1 cellular context compared by ENCODE assay signal in the genomic region with DNA sequence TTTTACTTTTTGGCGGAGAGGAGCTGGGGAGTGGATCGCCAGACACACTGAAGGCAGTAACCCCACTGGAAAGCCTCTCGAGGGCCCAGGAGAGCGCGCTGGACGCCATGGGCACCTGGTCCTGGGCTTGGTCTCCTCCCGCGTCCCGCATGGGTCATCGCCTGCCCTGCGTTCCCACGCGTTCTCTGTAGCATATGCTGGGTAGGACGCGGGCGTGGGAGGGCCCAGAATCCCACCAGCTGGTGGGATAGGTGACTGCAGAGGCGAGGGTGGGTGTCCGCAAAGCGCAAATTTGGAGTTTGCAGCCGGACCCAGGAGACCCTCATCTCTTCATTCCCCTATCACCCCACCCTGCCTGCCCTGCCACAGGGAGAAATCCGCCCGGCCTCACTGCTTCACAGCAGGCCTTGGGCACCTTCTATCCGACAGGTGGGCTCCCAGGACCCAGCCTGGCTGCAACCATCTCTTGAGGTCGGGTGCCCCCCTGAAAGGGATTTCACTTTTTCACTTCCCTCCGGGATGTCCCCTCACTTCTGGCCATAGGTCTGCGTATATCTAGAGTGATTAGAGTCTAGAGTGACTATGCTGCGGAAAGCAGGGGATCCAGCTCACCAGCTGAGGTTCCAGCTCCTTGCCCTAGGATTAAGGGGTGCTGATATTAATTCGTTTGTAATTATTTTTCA.
TF ChIP-seq lines count a peak whose summit lies in the region.

No MANE protein-coding gene starts in this region.

TF ChIP-seq in neural cell, 6 proteins besides CTCF, POLR2A, EP300 and RAD21 (continued from another document):
- TF ChIP-seq, protein P1, sequence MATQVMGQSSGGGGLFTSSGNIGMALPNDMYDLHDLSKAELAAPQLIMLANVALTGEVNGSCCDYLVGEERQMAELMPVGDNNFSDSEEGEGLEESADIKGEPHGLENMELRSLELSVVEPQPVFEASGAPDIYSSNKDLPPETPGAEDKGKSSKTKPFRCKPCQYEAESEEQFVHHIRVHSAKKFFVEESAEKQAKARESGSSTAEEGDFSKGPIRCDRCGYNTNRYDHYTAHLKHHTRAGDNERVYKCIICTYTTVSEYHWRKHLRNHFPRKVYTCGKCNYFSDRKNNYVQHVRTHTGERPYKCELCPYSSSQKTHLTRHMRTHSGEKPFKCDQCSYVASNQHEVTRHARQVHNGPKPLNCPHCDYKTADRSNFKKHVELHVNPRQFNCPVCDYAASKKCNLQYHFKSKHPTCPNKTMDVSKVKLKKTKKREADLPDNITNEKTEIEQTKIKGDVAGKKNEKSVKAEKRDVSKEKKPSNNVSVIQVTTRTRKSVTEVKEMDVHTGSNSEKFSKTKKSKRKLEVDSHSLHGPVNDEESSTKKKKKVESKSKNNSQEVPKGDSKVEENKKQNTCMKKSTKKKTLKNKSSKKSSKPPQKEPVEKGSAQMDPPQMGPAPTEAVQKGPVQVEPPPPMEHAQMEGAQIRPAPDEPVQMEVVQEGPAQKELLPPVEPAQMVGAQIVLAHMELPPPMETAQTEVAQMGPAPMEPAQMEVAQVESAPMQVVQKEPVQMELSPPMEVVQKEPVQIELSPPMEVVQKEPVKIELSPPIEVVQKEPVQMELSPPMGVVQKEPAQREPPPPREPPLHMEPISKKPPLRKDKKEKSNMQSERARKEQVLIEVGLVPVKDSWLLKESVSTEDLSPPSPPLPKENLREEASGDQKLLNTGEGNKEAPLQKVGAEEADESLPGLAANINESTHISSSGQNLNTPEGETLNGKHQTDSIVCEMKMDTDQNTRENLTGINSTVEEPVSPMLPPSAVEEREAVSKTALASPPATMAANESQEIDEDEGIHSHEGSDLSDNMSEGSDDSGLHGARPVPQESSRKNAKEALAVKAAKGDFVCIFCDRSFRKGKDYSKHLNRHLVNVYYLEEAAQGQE (IDR thresholded peaks at IDR 0.05; ENCODE audit: borderline replicate concordance): no peak
- no peak for TF ChIP-seq TAF1 (IDR thresholded peaks at IDR 0.05; ENCODE audit: low read depth)
- TF ChIP-seq SMC3 (conservative IDR thresholded peaks at IDR 0.05; ENCODE audit: poor library complexity): no peak
- no peak for TF ChIP-seq EZH2 (IDR thresholded peaks at IDR 0.05; ENCODE audit: borderline replicate concordance, insufficient read depth, low read length, poor library complexity, severe bottlenecking)
- no peak for TF ChIP-seq MXI1 (conservative IDR thresholded peaks at IDR 0.05; ENCODE audit: poor library complexity, severe bottlenecking)
